In the genomic region with DNA sequence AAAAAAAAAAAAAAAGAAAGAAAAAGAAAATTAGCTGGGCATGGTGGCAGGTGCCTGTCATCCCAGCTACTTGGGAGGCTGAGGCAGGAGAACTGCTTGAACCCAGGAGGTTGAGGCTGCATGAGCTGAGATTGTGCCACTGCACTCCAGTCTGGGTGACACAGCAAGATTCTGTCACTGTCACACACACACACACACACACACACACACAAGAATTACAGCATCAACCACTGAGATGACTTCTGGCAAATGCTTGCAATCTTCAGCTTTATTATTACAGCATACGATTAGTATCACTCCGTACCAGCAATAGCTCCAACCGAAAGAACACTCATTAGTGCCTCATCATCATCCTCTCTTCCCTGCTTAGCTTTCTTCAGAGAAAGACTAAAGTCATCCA, we compare ENCODE assay signal across 7 cellular contexts.
"Had no signal": no experiment of that assay in that cellular context is flagged by ENCODE, and none has a peak within 500 bp of the region (broad histone marks: within the 10 kb centered on the region; RNA-seq: fewer than 3 reads in every experiment).

No MANE protein-coding gene starts in this region.

- H3K4me3 Mint-ChIP-seq: GM23338, H9, HFFc6 had no signal

- DNase-seq: H9, HCEC 1CT, HFFc6 had no signal

- H2AFZ ChIP-seq: GM23338 had no signal

- ATAC-seq: GM23338, HepG2 had no signal

- H3K36me3 Mint-ChIP-seq: IgD-negative memory B cell had no signal

- H3K27me3 Mint-ChIP-seq: IgD-negative memory B cell had no signal

- H3K4me2 ChIP-seq: GM23338 had no signal

- H3K4me3 ChIP-seq: GM23338 had no signal

- H3K27ac Mint-ChIP-seq: GM23338, HFFc6 had no signal

- H3K27ac ChIP-seq: HL-60 had no signal

- H3K9me3 Mint-ChIP-seq: GM23338, H9, HFFc6, IgD-negative memory B cell had no signal
